9 cellular contexts compared by ENCODE assay signal in the genomic region with DNA sequence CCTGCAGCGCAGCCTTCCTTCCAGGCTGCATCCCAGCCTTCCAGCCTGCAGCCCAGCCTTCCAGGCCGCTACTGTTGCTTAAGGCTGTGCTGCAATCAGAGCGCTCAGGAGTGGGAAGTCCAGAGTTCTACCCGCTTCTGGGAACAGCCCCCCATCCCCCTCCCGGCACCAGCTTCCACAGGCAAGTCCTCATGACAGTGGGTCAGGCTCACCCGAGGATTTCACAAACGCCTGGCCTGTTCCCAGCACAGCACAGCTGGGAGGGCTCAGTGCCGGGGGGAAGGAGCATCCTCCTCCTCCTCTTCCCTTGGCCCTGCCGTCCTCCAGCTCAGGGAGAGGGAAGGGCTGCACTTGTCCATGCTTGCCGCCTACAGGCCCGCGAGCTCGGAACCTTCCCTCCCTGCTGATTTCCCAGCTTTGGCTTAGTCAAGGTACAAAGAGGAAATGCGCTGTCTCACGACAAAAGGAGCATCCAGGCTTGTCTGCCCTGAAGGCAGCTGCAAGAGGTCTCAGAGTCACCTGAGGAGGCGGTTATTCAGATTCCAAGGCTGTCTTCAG. TPM values are rescaled to one million over a fixed set of nuclear protein-coding genes. Genes with fewer than 3 reads are reported as not detected.
DNase-seq lines count a peak whose midpoint lies in the region; ATAC-seq, FAIRE-seq and TF ChIP-seq lines count a peak whose summit lies in the region.
"Had no signal": no experiment of that assay in that cellular context is flagged by ENCODE, and none has a peak within 500 bp of the region (broad histone marks: within the 10 kb centered on the region; RNA-seq: fewer than 3 reads in every experiment).

No MANE protein-coding gene starts in this region.

- peak; percentile 79 for DNase-seq in A172 (ENCODE audit: low spot score)
- peak; percentile 82 for DNase-seq in HPDE6-E6E7 (ENCODE audit: extremely low spot score)
- DNase-seq in cardiac fibroblast (ENCODE audit: low read depth in 2 of 2): peak; percentile 96 to 100
- peak; percentile 99 for DNase-seq in kidney
- peak; percentile 88 for DNase-seq in spleen
- DNase-seq in NCI-H187 treated with DMSO at 0.1 percent for 48 hours (lab: John Stamatoyannopoulos, UW): no peak

- H3K9ac ChIP-seq in kidney (ENCODE audit: low read length in 2 of 2): peak overlapping the region in 1 of 2 donors; percentile 41

- no peaks in the 10 kb centered on the region for H3K36me3 ChIP-seq in kidney (ENCODE audit: control insufficient read depth in 1 of 2, insufficient read depth in 2 of 2, low read length in 2 of 2)
- H3K36me3 ChIP-seq in spleen: peaks cover 0 to 10% (median 4%) of the 10 kb centered on the region in 6 donors

- WGBS in spleen, 5 donors: 49 to 73% (median 64%) methylated on average over 15 to 16 of the region's 16 CpGs

- H3K27me3 ChIP-seq in spleen (replicated peaks in 1 of 7): no peaks in the 10 kb centered on the region

- ATAC-seq in GM19467 (IDR thresholded peaks at IDR 0.05; ENCODE audit: unreplicated experiment) (no peak), GM19351 (IDR thresholded peaks at IDR 0.05; ENCODE audit: unreplicated experiment) (no peak)
- ATAC-seq: GM12878 had no signal

- no peak for FAIRE-seq in kidney (lab: Jason Lieb, UNC)
- FAIRE-seq: GM12878 had no signal

- peaks cover 16 to 22% of the 10 kb centered on the region in 2 donors for H3K4me1 ChIP-seq in kidney (ENCODE audit: control insufficient read depth in 1 of 2, insufficient read depth in 1 of 2, low read depth in 1 of 2, low read length in 2 of 2)
- peaks cover 46 to 99% (median 88%) of the 10 kb centered on the region in 6 donors for H3K4me1 ChIP-seq in spleen

- H3K27ac ChIP-seq in kidney (ENCODE audit: low read depth in 2 of 2, low read length in 2 of 2) (peak overlapping the region; percentile 82 to 83), spleen (peak overlapping the region in 7 of 8 donors; percentile 76 to 98 (median 95))

- intact Hi-C loops in kidney (cut with DNase I) (no loop called here), spleen (cut with DNase I; ENCODE audit: low total_unique reads) (no loop called here)

- peak in 1 of 3 donors; percentile 18 for TF ChIP-seq POLR2A in spleen (IDR thresholded peaks at IDR 0.05)

- TF ChIP-seq CTCF in cardiac fibroblast (IDR thresholded peaks at IDR 0.05; ENCODE audit: low read depth, low read length) (peak; percentile 17), kidney (IDR thresholded peaks at IDR 0.05; ENCODE audit: borderline replicate concordance, extremely low read depth, insufficient read depth) (no peak), spleen (IDR thresholded peaks at IDR 0.05 in 8 of 11, conservative IDR thresholded peaks at IDR 0.05 in 3 of 11) (peak in 2 of 11 experiments; percentile 8 to 12)

- H3K4me3 ChIP-seq in cardiac fibroblast (replicated peaks in 1 of 2; ENCODE audit: low read depth in 2 of 2, low read length in 2 of 2) (no peak overlapping the region), kidney (ENCODE audit: low read length in 2 of 2) (no peak overlapping the region), spleen (peak overlapping the region in 2 of 8 donors; percentile 48 to 74)

- no peaks in the 10 kb centered on the region for H3K9me3 ChIP-seq in kidney (ENCODE audit: control insufficient read depth in 1 of 2, low read length in 2 of 2)
- no peaks in the 10 kb centered on the region for H3K9me3 ChIP-seq in spleen

RNA-seq across cellular contexts. Expression of gene SOCS3, which starts 8.3 kb away (rescaled TPM):
- total RNA-seq in A172 (2014; rRNA removed; shearing (Covaris generic)): 51.0 and 60.2 TPM in 2 replicates
- total RNA-seq in kidney (110 TPM), spleen (100 to 1,000 TPM in 4 of 7 donors, 10 to 100 TPM in 3; 21.4 to 164 (median 103) TPM)
- polyA plus RNA-seq in kidney (ENCODE audit: insufficient read depth, low read depth, low replicate concordance) (31.2 TPM), spleen (10 to 100 TPM; 10.7 to 22.2 (median 12.2) TPM)

RNA-seq across cellular contexts. Expression of gene PGS1, which starts 26.9 kb away (rescaled TPM):
- total RNA-seq in A172 (2014; rRNA removed; shearing (Covaris generic)): 25.6 and 40.1 TPM in 2 replicates
- total RNA-seq in kidney (65.4 TPM), spleen (100 to 1,000 TPM in 6 of 7 donors, 10 to 100 TPM in 1; 60.1 to 217 (median 112) TPM)
- polyA plus RNA-seq in kidney (ENCODE audit: insufficient read depth, low read depth, low replicate concordance) (15.6 TPM), spleen (10 to 100 TPM; 20.0 to 34.7 (median 20.5) TPM)
